Comparison of ENCODE assay signal across 21 cellular contexts in genomic region chr6:110207652-110208051, GRCh38.
"Had no signal": no experiment of that assay in that cellular context is flagged by ENCODE, and none has a peak within 500 bp of the region (broad histone marks: within the 10 kb centered on the region; RNA-seq: fewer than 3 reads in every experiment).

No MANE protein-coding gene starts in this region.

- DNase-seq: cortex of kidney; effector memory CD8-positive, alpha-beta T cell; esophagus squamous epithelium; kidney; natural killer cell; occipital lobe; ovary; psoas muscle; right cardiac atrium; stimulated activated CD4-positive, alpha-beta T cell treated with anti-CD3 and anti-CD28 coated beads, Interleukin-15, amount 100 ng/mL, for 24 hours; stimulated activated CD4-positive, alpha-beta T cell treated with anti-CD3 and anti-CD28 coated beads, Interleukin-2, amount 100 ng/mL, for 48 hours; stimulated activated naive B cell treated with anti-CD40 and anti-IgM and Interleukin-4, amounts not matched to agents 10 μg/mL and 1 μg/mL and 100 μg/mL, for 72 hours; upper lobe of left lung had no signal

- H3K9me3 ChIP-seq: esophagus squamous epithelium, ovary, psoas muscle, thoracic aorta, tibial nerve, upper lobe of left lung had no signal

- H3K27me3 ChIP-seq: esophagus squamous epithelium, ovary, tibial nerve, upper lobe of left lung had no signal

- H3K4me3 ChIP-seq: esophagus squamous epithelium, lung, ovary, psoas muscle, skin epidermis, thoracic aorta, tibial nerve, upper lobe of left lung had no signal

- ATAC-seq: effector memory CD8-positive, alpha-beta T cell; left lobe of liver; natural killer cell; psoas muscle; right cardiac atrium; stimulated activated naive B cell treated with anti-CD40 and anti-IgM and Interleukin-4, amounts not matched to agents 10 μg/mL and 1 μg/mL and 100 μg/mL, for 72 hours had no signal

- H3K27ac ChIP-seq: esophagus squamous epithelium, ovary, psoas muscle, skin epidermis, thoracic aorta, tibial nerve, upper lobe of left lung had no signal

- FAIRE-seq: endometrium, frontal cortex, kidney, urothelium cell line had no signal

- H3K4me1 ChIP-seq: esophagus squamous epithelium, psoas muscle, tibial nerve, upper lobe of left lung had no signal

- H3K36me3 ChIP-seq: ovary had no signal
